Comparison of ENCODE assay signal across 14 cellular contexts in genomic region chr7:5897371-5897919, GRCh38. TPM values are rescaled to one million over a fixed set of nuclear protein-coding genes. Genes with fewer than 3 reads are reported as not detected.
DNase-seq lines count a peak whose midpoint lies in the region; ATAC-seq and TF ChIP-seq lines count a peak whose summit lies in the region.
"Not testable (repeated sequence)": the region's sequence is repeated elsewhere in the genome, so short reads cannot be mapped to it uniquely, and the experiment has no call there.
"Had no signal": no experiment of that assay in that cellular context is flagged by ENCODE, and none has a peak within 500 bp of the region (broad histone marks: within the 10 kb centered on the region; RNA-seq: fewer than 3 reads in every experiment).

No MANE protein-coding gene starts in this region.

- H3K4me3 Mint-ChIP-seq in CD8-positive, alpha-beta T cell: peak overlapping the region; percentile 64
- H3K4me3 Mint-ChIP-seq in activated T-cell treated with anti-CD3 and anti-CD28 coated beads, Interleukin-2, amount 50 U/mL, for 4 hours: peak overlapping the region; percentile 60

- H3K27me3 ChIP-seq in CD8-positive, alpha-beta T cell (ENCODE audit: insufficient read depth, low read length); dorsolateral prefrontal cortex: not testable (repeated sequence)

- H3K4me1 Mint-ChIP-seq in CD8-positive, alpha-beta T cell (ENCODE audit: low read depth); activated T-cell treated with anti-CD3 and anti-CD28 coated beads, Interleukin-2, amount 50 U/mL, for 4 hours (ENCODE audit: low read depth): not testable (repeated sequence)

- DNase-seq in CD8-positive, alpha-beta T cell; activated T-cell treated with anti-CD3 and anti-CD28 coated beads, Interleukin-2, amount 50 U/mL, for 4 hours; dorsolateral prefrontal cortex: not testable (repeated sequence)
- DNase-seq in NCI-H2171 treated with DMSO at 0.1 percent for 48 hours (lab: John Stamatoyannopoulos, UW): peak; percentile 69
- peak; percentile 30 for DNase-seq in medulla oblongata (ENCODE audit: extremely low spot score)
- peak; percentile 65 for DNase-seq in pons (ENCODE audit: low spot score)

- H3K9me3 Mint-ChIP-seq in CD8-positive, alpha-beta T cell; activated T-cell treated with anti-CD3 and anti-CD28 coated beads, Interleukin-2, amount 50 U/mL, for 4 hours: not testable (repeated sequence)

- not testable (repeated sequence) for H3K36me3 Mint-ChIP-seq in CD8-positive, alpha-beta T cell; activated T-cell treated with anti-CD3 and anti-CD28 coated beads, Interleukin-2, amount 50 U/mL, for 4 hours (ENCODE audit: insufficient read depth)

- H3K9me3 ChIP-seq in CD8-positive, alpha-beta T cell (ENCODE audit: low read length); KOPT-K1 (ENCODE audit: insufficient read depth, low read length, poor library complexity, severe bottlenecking): not testable (repeated sequence)

- TF ChIP-seq CTCF in CD8-positive, alpha-beta T cell (IDR thresholded peaks at IDR 0.05); dorsolateral prefrontal cortex (IDR thresholded peaks at IDR 0.05 in 54 of 56, conservative IDR thresholded peaks at IDR 0.05 in 2 of 56; ENCODE audit: low read depth in 1 of 56, partially characterized antibody in 56 of 56): not testable (repeated sequence)

- H3K4me1 ChIP-seq in CD8-positive, alpha-beta T cell (ENCODE audit: insufficient read depth, low read length): not testable (repeated sequence)

- not testable (repeated sequence) for ATAC-seq in CD8-positive, alpha-beta T cell; activated T-cell treated with anti-CD3 and anti-CD28 coated beads, Interleukin-2, amount 50 U/mL, for 4 hours
- peak; percentile 43 for ATAC-seq in SK-N-SH treated with all-trans-retinoic acid at 6 μM for 48 hours

- H3K27me3 Mint-ChIP-seq in CD8-positive, alpha-beta T cell (ENCODE audit: low read depth); activated T-cell treated with anti-CD3 and anti-CD28 coated beads, Interleukin-2, amount 50 U/mL, for 4 hours (ENCODE audit: low read depth): not testable (repeated sequence)

- not testable (repeated sequence) for H3K36me3 ChIP-seq in CD8-positive, alpha-beta T cell (ENCODE audit: insufficient read depth, low read length); KOPT-K1 (ENCODE audit: insufficient read depth, low read length)

- peak overlapping the region; percentile 38 for H3K27ac Mint-ChIP-seq in CD8-positive, alpha-beta T cell

- CTCF ChIA-PET in CD8-positive, alpha-beta T cell (lab: Charles Lee): not testable (repeated sequence)

- H3K27ac ChIP-seq in CD8-positive, alpha-beta T cell (ENCODE audit: low read depth, low read length): not testable (repeated sequence)
- H3K27ac ChIP-seq in KOPT-K1 (ENCODE audit: low read depth, low read length, poor library complexity, severe bottlenecking) (peak overlapping the region; percentile 14), dorsolateral prefrontal cortex (peak overlapping the region in 29 of 59 donors; percentile 12 to 90 (median 82))

- intact Hi-C loops in CD8-positive, alpha-beta T cell (cut with DNase I, micrococcal nuclease); dorsolateral prefrontal cortex (cut with DNase I): not testable (repeated sequence)

- not testable (repeated sequence) for H3K4me3 ChIP-seq in CD8-positive, alpha-beta T cell (ENCODE audit: low read depth, low read length)
- H3K4me3 ChIP-seq in dorsolateral prefrontal cortex: peak overlapping the region in 44 of 59 donors; percentile 20 to 83 (median 62)

- POLR2A ChIA-PET in CD8-positive, alpha-beta T cell (lab: Charles Lee): not testable (repeated sequence)

RNA-seq across cellular contexts. Expression of gene CCZ1, which starts 1.1 kb away (rescaled TPM):
- 10 to 100 TPM; 81.3 to 81.9 TPM for total RNA-seq in CD8-positive, alpha-beta T cell
- total RNA-seq in activated T-cell treated with anti-CD3 and anti-CD28 coated beads, Interleukin-2, amount 50 U/mL, for 4 hours: 100 to 1,000 TPM in 2 of 3 donors, 10 to 100 TPM in 1; 76.3 to 111 (median 109) TPM
- total RNA-seq in dorsolateral prefrontal cortex: 100 to 1,000 TPM in 2 of 120 experiments, 10 to 100 TPM in 118; 29.0 to 104 (median 64.3) TPM

RNA-seq across cellular contexts. Expression of gene OCM, which starts 16.8 kb away (rescaled TPM):
- 1 to 10 TPM; 1.5 to 1.8 TPM for total RNA-seq in CD8-positive, alpha-beta T cell
- total RNA-seq in activated T-cell treated with anti-CD3 and anti-CD28 coated beads, Interleukin-2, amount 50 U/mL, for 4 hours: under 1 TPM in 1 of 3 donors, not detected in 2; 0.34 TPM
- total RNA-seq in dorsolateral prefrontal cortex: 1 to 10 TPM in 58 of 120 experiments, under 1 TPM in 18, not detected in 44; 0.61 to 3.7 (median 1.4) TPM
- total RNA-seq: A673, aorta, epithelial cell of proximal tubule, mesenteric fat pad, posterior vena cava, urinary bladder had no signal
